Comparison of ENCODE assay signal across 19 cellular contexts in the genomic region with DNA sequence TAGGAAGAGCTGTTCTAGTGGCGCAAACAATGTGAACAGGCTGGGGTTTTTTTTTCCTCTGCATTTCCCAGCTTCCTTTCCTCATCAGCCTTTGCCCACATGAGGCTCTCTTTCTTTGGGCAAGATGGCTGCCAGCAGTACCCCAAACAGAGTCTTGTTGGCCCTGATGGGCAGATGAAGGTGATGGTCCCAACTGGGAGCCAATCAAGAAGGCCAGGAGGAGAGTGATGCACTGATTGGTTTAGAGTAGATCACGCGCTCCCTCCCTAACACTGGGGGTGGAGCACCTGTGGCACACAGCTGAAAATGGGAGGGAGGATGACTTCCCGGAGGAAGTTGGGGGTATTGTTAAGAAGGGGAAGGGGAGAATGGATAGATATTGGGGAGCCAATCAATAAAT.
DNase-seq lines count a peak whose midpoint lies in the region; ATAC-seq and TF ChIP-seq lines count a peak whose summit lies in the region.
"Had no signal": no experiment of that assay in that cellular context is flagged by ENCODE, and none has a peak within 500 bp of the region (broad histone marks: within the 10 kb centered on the region; RNA-seq: fewer than 3 reads in every experiment).

No MANE protein-coding gene starts in this region.

- no peak for TF ChIP-seq CTCF in Calu3 (IDR thresholded peaks at IDR 0.05; ENCODE audit: unreplicated experiment)
- TF ChIP-seq CTCF in WTC11 (IDR thresholded peaks at IDR 0.05) = no peak
- TF ChIP-seq CTCF in progenitor cell of endocrine pancreas (IDR thresholded peaks at IDR 0.05; ENCODE audit: unreplicated experiment) = no peak
- TF ChIP-seq CTCF in CD14-positive monocyte (IDR thresholded peaks at IDR 0.05) = no peak

- H3K36me3 Mint-ChIP-seq in Calu3 (ENCODE audit: insufficient read depth, unreplicated experiment) = peaks cover 6% of the 10 kb centered on the region
- H3K36me3 Mint-ChIP-seq in WTC11 = peaks cover 21% of the 10 kb centered on the region
- H3K36me3 Mint-ChIP-seq in progenitor cell of endocrine pancreas (ENCODE audit: insufficient read depth) = no peaks in the 10 kb centered on the region
- H3K36me3 Mint-ChIP-seq in CD14-positive monocyte = no peaks in the 10 kb centered on the region
- H3K36me3 Mint-ChIP-seq: CD4-positive, alpha-beta memory T cell had no signal

- POLR2A ChIA-PET in WTC11 (lab: Charles Lee) = no interaction called here

- H3K9me3 Mint-ChIP-seq in Calu3 (ENCODE audit: low read depth, unreplicated experiment) (peaks cover 7% of the 10 kb centered on the region), WTC11 (peaks cover 26% of the 10 kb centered on the region), progenitor cell of endocrine pancreas (ENCODE audit: low read depth) (peaks cover 4% of the 10 kb centered on the region), CD14-positive monocyte (peaks cover 0 to 10% (median 3%) of the 10 kb centered on the region in 7 donors)

- no peak overlapping the region for H3K4me3 Mint-ChIP-seq in Calu3 (ENCODE audit: low read depth, unreplicated experiment)
- H3K4me3 Mint-ChIP-seq in WTC11 = no peak overlapping the region
- H3K4me3 Mint-ChIP-seq in progenitor cell of endocrine pancreas (ENCODE audit: low read depth) = no peak overlapping the region
- no peak overlapping the region for H3K4me3 Mint-ChIP-seq in CD14-positive monocyte
- H3K4me3 Mint-ChIP-seq: CD4-positive, alpha-beta memory T cell had no signal

- ATAC-seq in WTC11 (peak; percentile 53), GM21786 (IDR thresholded peaks at IDR 0.05; ENCODE audit: unreplicated experiment) (no peak)
- ATAC-seq: GM12878, Panc1, Right ventricle myocardium inferior had no signal

- DNase-seq in Calu3 = no peak
- DNase-seq in WTC11 (ENCODE audit: low spot score) = no peak
- peak; percentile 62 for DNase-seq in iPS DF 4.7 (ENCODE audit: extremely low read depth, low spot score)
- DNase-seq in progenitor cell of endocrine pancreas (ENCODE audit: low spot score, unreplicated experiment) = no peak
- no peak for DNase-seq in CD14-positive monocyte (ENCODE audit: low spot score)
- no peak for DNase-seq in NCI-H2196 (lab: John Stamatoyannopoulos, UW; ENCODE audit: unreplicated experiment)
- DNase-seq in epidermal melanocyte (ENCODE audit: insufficient read length, low spot score) = no peak
- DNase-seq: CD4-positive, alpha-beta memory T cell; DMS53; EL; GOT3; NCI-H1417 treated with DMSO at 0.1 percent for 48 hours; NCI-H187 treated with DMSO at 0.1 percent for 48 hours; NCI-H345; NCI-H526 had no signal

- CTCF ChIA-PET in Calu3 (lab: Charles Lee) (interaction anchor here (0.6 kb wide), 1 partner anchor 40 kb away, joined by 4 read pairs; no protein-coding TSS in a partner anchor), WTC11 (lab: Charles Lee) (no interaction called here)

- no TSS peak for BruUV-seq in Calu3 (replicated peaks; lab: Mats Ljungman, UMichigan)

- intact Hi-C loops in Calu3 (cut with micrococcal nuclease; ENCODE audit: unreplicated experiment) (loop anchor here (5.0 kb wide), 1 partner anchor 75 kb away; no protein-coding TSS in a partner anchor), CD14-positive monocyte (cut with micrococcal nuclease) (no loop called here)

- H3K27ac Mint-ChIP-seq in Calu3 (ENCODE audit: unreplicated experiment) (peak overlapping the region; percentile 35), WTC11 (no peak overlapping the region), progenitor cell of endocrine pancreas (peak overlapping the region; percentile 39), CD14-positive monocyte (no peak overlapping the region)
- H3K27ac Mint-ChIP-seq: CD4-positive, alpha-beta memory T cell had no signal

- no peaks in the 10 kb centered on the region for H3K27me3 Mint-ChIP-seq in Calu3 (ENCODE audit: unreplicated experiment)
- H3K27me3 Mint-ChIP-seq in WTC11 (ENCODE audit: low read depth) = peaks cover 3% of the 10 kb centered on the region; the same call in 1 of the 2 replicates
- H3K27me3 Mint-ChIP-seq in progenitor cell of endocrine pancreas = peaks cover 16% of the 10 kb centered on the region
- H3K27me3 Mint-ChIP-seq in CD14-positive monocyte (ENCODE audit: low read depth in 3 of 3) = peaks cover 2 to 8% (median 7%) of the 10 kb centered on the region in 3 donors

- H3K4me1 Mint-ChIP-seq in Calu3 (ENCODE audit: low read depth, unreplicated experiment) (peaks cover 30% of the 10 kb centered on the region), WTC11 (peaks cover 39% of the 10 kb centered on the region), progenitor cell of endocrine pancreas (ENCODE audit: low read depth) (peaks cover 31% of the 10 kb centered on the region), CD14-positive monocyte (no peaks in the 10 kb centered on the region)

TF ChIP-seq in WTC11, 78 proteins besides CTCF, POLR2A, EP300 and RAD21:
- TF ChIP-seq ZNF121 (CRISPR knock-in tag; IDR thresholded peaks at IDR 0.05) (no peak), PRRX2 (CRISPR knock-in tag; IDR thresholded peaks at IDR 0.05) (no peak), NFYB (CRISPR knock-in tag; conservative IDR thresholded peaks at IDR 0.05; ENCODE audit: low read depth) (peak; percentile 43), TEAD1 (CRISPR knock-in tag; IDR thresholded peaks at IDR 0.05) (no peak), ZMAT4 (CRISPR knock-in tag; IDR thresholded peaks at IDR 0.05) (no peak)
- TF ChIP-seq, protein P1, sequence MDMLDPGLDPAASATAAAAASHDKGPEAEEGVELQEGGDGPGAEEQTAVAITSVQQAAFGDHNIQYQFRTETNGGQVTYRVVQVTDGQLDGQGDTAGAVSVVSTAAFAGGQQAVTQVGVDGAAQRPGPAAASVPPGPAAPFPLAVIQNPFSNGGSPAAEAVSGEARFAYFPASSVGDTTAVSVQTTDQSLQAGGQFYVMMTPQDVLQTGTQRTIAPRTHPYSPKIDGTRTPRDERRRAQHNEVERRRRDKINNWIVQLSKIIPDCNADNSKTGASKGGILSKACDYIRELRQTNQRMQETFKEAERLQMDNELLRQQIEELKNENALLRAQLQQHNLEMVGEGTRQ (CRISPR knock-in tag; IDR thresholded peaks at IDR 0.05) = peak; percentile 53

Comparison
In these comparisons a context has a peak if more than half of its experiments do, and no peak if none do; other contexts are left out.
1. H3K27ac Mint-ChIP-seq: peak in Calu3 (single experiment) and progenitor cell of endocrine pancreas (single experiment); none in WTC11 (single experiment) and CD14-positive monocyte (0 of 7).